Comparison of ENCODE assay signal across 8 cellular contexts in genomic region chr1:41496080-41497055, GRCh38. TPM values are rescaled to one million over a fixed set of nuclear protein-coding genes. Genes with fewer than 3 reads are reported as not detected.
A peak's percentile ranks its signal among the peaks of the same experiment; 100 is the strongest.
DNase-seq lines count a peak whose midpoint lies in the region; ATAC-seq and TF ChIP-seq lines count a peak whose summit lies in the region.

No MANE protein-coding gene starts in this region.

- H3K4me1 ChIP-seq in heart left ventricle, result peaks cover 4 to 63% (median 38%) of the 10 kb centered on the region in 12 donors

- 5 to 34% (median 14%) methylated on average over 11 to 74 of the region's 74 CpGs for WGBS in heart left ventricle, 4 donors

- peak in 1 of 2 donors; percentile 69 for TF ChIP-seq POLR2A in heart left ventricle (IDR thresholded peaks at IDR 0.05)

- peak overlapping the region in 11 of 12 donors; percentile 7 to 57 (median 45) for H3K4me3 ChIP-seq in heart left ventricle

- H3K36me3 Mint-ChIP-seq in activated naive CD8-positive, alpha-beta T cell treated with anti-CD3 and anti-CD28 coated beads for 36 hours, result no peaks in the 10 kb centered on the region

- peak overlapping the region; percentile 73 to 96 (median 91) for H3K27ac ChIP-seq in heart left ventricle

- peaks cover 11% of the 10 kb centered on the region for H3K4me1 Mint-ChIP-seq in activated naive CD8-positive, alpha-beta T cell treated with anti-CD3 and anti-CD28 coated beads for 36 hours

- H3K27me3 Mint-ChIP-seq in activated naive CD8-positive, alpha-beta T cell treated with anti-CD3 and anti-CD28 coated beads for 36 hours, result peaks cover 27% of the 10 kb centered on the region

- no peaks in the 10 kb centered on the region for H3K36me3 ChIP-seq in heart left ventricle

- peak; percentile 60 to 81 (median 78) for ATAC-seq in heart left ventricle
- no peak for ATAC-seq in GM19463 (IDR thresholded peaks at IDR 0.05; ENCODE audit: unreplicated experiment)

- H3K9me3 Mint-ChIP-seq in activated naive CD8-positive, alpha-beta T cell treated with anti-CD3 and anti-CD28 coated beads for 36 hours, result no peaks in the 10 kb centered on the region

- peak in 6 of 12 donors; percentile 4 to 44 (median 26) for TF ChIP-seq CTCF in heart left ventricle (IDR thresholded peaks at IDR 0.05)

- peaks cover 0 to 11% (median 0%) of the 10 kb centered on the region in 9 donors for H3K27me3 ChIP-seq in heart left ventricle

- DNase-seq in NCI-H1417 (lab: John Stamatoyannopoulos, UW), result peak in 2 of 3 experiments; percentile 30 to 42
- no peak for DNase-seq in NCI-H1417 treated with DMSO at 0.1 percent for 48 hours (lab: John Stamatoyannopoulos, UW)
- DNase-seq in MV-4-11 (lab: John Stamatoyannopoulos, UW), result peak; percentile 42
- DNase-seq in activated naive CD8-positive, alpha-beta T cell treated with anti-CD3 and anti-CD28 coated beads for 36 hours, result peak; percentile 70
- peak; percentile 86 to 95 (median 91) for DNase-seq in heart left ventricle
- DNase-seq in renal cortical epithelial cell (ENCODE audit: low read depth), result peak; percentile 61
- DNase-seq in NCI-H82 (lab: John Stamatoyannopoulos, UW), result no peak

- intact Hi-C loops in heart left ventricle (cut with DNase I), result loop anchor here in 1 of 10 donors (5.0 kb wide), 1 partner anchor 64 kb away; no protein-coding TSS in a partner anchor

- H3K9me3 ChIP-seq in heart left ventricle, result no peaks in the 10 kb centered on the region

- no peak overlapping the region for H3K27ac Mint-ChIP-seq in activated naive CD8-positive, alpha-beta T cell treated with anti-CD3 and anti-CD28 coated beads for 36 hours

- H3K4me3 Mint-ChIP-seq in activated naive CD8-positive, alpha-beta T cell treated with anti-CD3 and anti-CD28 coated beads for 36 hours, result peak overlapping the region; percentile 50

RNA-seq across cellular contexts. Expression of gene EDN2, which starts 11.9 kb away (rescaled TPM):
- not detected for total RNA-seq in activated naive CD8-positive, alpha-beta T cell treated with anti-CD3 and anti-CD28 coated beads for 36 hours
- total RNA-seq in heart left ventricle (1 to 10 TPM in 3 of 9 donors, under 1 TPM in 2, not detected in 4; 0.37 to 3.5 (median 1.9) TPM), renal cortical epithelial cell (19.4 and 39.9 TPM in 2 replicates)
- polyA plus RNA-seq in heart left ventricle, result 1 to 10 TPM in 1 of 2 donors, under 1 TPM in 1; 0.23 to 2.6 TPM

Comparison
In these comparisons a context has a peak if more than half of its experiments do, and no peak if none do; other contexts are left out.
1. DNase-seq: peak in NCI-H1417 (2 of 3), MV-4-11 (single experiment), activated naive CD8-positive, alpha-beta T cell treated with anti-CD3 and anti-CD28 coated beads for 36 hours (single experiment), heart left ventricle (5 of 5) and renal cortical epithelial cell (single experiment); none in NCI-H1417 treated with DMSO at 0.1 percent for 48 hours (single experiment) and NCI-H82 (single experiment).